Comparison of ENCODE assay signal across 26 cellular contexts in genomic region chr10:118926441-118926840, GRCh38.
"Had no signal": no experiment of that assay in that cellular context is flagged by ENCODE, and none has a peak within 500 bp of the region (broad histone marks: within the 10 kb centered on the region; RNA-seq: fewer than 3 reads in every experiment).

No MANE protein-coding gene starts in this region.

- H3K36me3 Mint-ChIP-seq: stimulated activated memory B cell treated with anti-CD40 and anti-IgM and Interleukin-4, amounts not matched to agents 10 μg/mL and 1 μg/mL and 100 μg/mL, for 72 hours had no signal

- H3K27ac Mint-ChIP-seq: mesothelial cell of epicardium; naive B cell; natural killer cell; nephron progenitor cell; progenitor cell of endocrine pancreas; stimulated activated memory B cell treated with anti-CD40 and anti-IgM and Interleukin-4, amounts not matched to agents 10 μg/mL and 1 μg/mL and 100 μg/mL, for 72 hours; stimulated activated naive CD8-positive, alpha-beta T cell treated with anti-CD3 and anti-CD28 coated beads, Interleukin-15, amount 100 ng/mL, for 72 hours had no signal

- H3K4me1 Mint-ChIP-seq: naive B cell; stimulated activated memory B cell treated with anti-CD40 and anti-IgM and Interleukin-4, amounts not matched to agents 10 μg/mL and 1 μg/mL and 100 μg/mL, for 72 hours; stimulated activated naive CD8-positive, alpha-beta T cell treated with anti-CD3 and anti-CD28 coated beads, Interleukin-15, amount 100 ng/mL, for 72 hours had no signal

- ATAC-seq: heart right ventricle; left colon; left lung; lower lobe of right lung; natural killer cell; right cardiac atrium; sciatic nerve; stimulated activated memory B cell treated with anti-CD40 and anti-IgM and Interleukin-4, amounts not matched to agents 10 μg/mL and 1 μg/mL and 100 μg/mL, for 72 hours; stimulated activated naive CD8-positive, alpha-beta T cell treated with anti-CD3 and anti-CD28 coated beads, Interleukin-15, amount 100 ng/mL, for 72 hours had no signal

- H3K4me3 Mint-ChIP-seq: mesothelial cell of epicardium; naive B cell; natural killer cell; nephron progenitor cell; stimulated activated memory B cell treated with anti-CD40 and anti-IgM and Interleukin-4, amounts not matched to agents 10 μg/mL and 1 μg/mL and 100 μg/mL, for 72 hours; stimulated activated naive CD8-positive, alpha-beta T cell treated with anti-CD3 and anti-CD28 coated beads, Interleukin-15, amount 100 ng/mL, for 72 hours had no signal

- DNase-seq: heart right ventricle; kidney; left colon; left lung; lower lobe of right lung; mammary epithelial cell; mesenchymal stem cell; naive B cell; natural killer cell; nephron progenitor cell; nucleus accumbens; right cardiac atrium; small intestine; spleen; stimulated activated CD4-positive, alpha-beta T cell treated with anti-CD3 and anti-CD28 coated beads, Interleukin-1b, Interleukin-23, amount 100 ng/mL, for 48 hours; stimulated activated CD4-positive, alpha-beta T cell treated with anti-CD3 and anti-CD28 coated beads, Interleukin-2, amount 100 ng/mL, for 48 hours; stimulated activated CD4-positive, alpha-beta T cell treated with anti-CD3 and anti-CD28 coated beads, Interleukin-4, amount 100 ng/mL, for 4 hours; stimulated activated CD8-positive, alpha-beta memory T cell treated with anti-CD3 and anti-CD28 coated beads, Interleukin-4, amount 100 ng/mL, for 48 hours; stimulated activated naive CD4-positive, alpha-beta T cell treated with Interleukin-2 at 50 U/mL for 16 hours; stimulated activated naive CD8-positive, alpha-beta T cell treated with anti-CD3 and anti-CD28 coated beads, Interleukin-15, amount 100 ng/mL, for 72 hours; substantia nigra; upper lobe of left lung had no signal
